Comparison of ENCODE assay signal across 1 cellular context in the genomic region with DNA sequence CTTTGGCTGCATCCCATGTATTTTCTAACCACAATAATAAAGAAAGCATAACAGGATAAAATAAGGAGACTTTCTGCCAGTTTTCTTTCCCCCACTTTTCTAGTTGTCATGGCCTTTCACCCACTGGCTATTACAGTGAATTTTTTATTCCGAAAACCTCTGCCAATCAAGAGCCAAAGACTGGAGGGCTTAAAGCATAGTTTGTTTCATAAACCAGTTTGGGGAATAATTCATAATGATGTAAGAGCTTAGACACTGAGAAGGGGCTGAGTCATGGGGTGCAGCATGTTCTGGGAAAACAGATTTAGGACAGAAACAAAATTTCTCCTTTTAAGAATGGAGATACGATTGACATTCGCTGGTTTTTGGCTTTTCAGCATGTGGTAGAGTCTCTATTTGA.
TF ChIP-seq lines count a peak whose summit lies in the region.

No MANE protein-coding gene starts in this region.

TF ChIP-seq in H1, 55 proteins besides CTCF, POLR2A, EP300 and RAD21:
- TF ChIP-seq HDAC2 (IDR thresholded peaks at IDR 0.05; ENCODE audit: borderline replicate concordance in 1 of 2, low read depth in 2 of 2, low read length in 2 of 2) (no peak), CEBPB (IDR thresholded peaks at IDR 0.05; ENCODE audit: low read depth, low read length) (no peak), SIX5 (IDR thresholded peaks at IDR 0.05; ENCODE audit: low read depth, low read length) (no peak), SP4 (IDR thresholded peaks at IDR 0.05; ENCODE audit: low read length) (no peak), ZNF274 (IDR thresholded peaks at IDR 0.05; ENCODE audit: borderline replicate concordance, extremely low read depth, low read length) (no peak), GTF2F1 (IDR thresholded peaks at IDR 0.05; ENCODE audit: borderline replicate concordance, low read depth, low read length) (no peak), SP1 (IDR thresholded peaks at IDR 0.05; ENCODE audit: low read depth, low read length) (no peak), KDM5A (IDR thresholded peaks at IDR 0.05; ENCODE audit: low read length) (no peak), TEAD4 (IDR thresholded peaks at IDR 0.05; ENCODE audit: low read depth, low read length) (no peak), SRF (IDR thresholded peaks at IDR 0.05; ENCODE audit: low read depth, low read length) (no peak)
- TF ChIP-seq, protein P1, sequence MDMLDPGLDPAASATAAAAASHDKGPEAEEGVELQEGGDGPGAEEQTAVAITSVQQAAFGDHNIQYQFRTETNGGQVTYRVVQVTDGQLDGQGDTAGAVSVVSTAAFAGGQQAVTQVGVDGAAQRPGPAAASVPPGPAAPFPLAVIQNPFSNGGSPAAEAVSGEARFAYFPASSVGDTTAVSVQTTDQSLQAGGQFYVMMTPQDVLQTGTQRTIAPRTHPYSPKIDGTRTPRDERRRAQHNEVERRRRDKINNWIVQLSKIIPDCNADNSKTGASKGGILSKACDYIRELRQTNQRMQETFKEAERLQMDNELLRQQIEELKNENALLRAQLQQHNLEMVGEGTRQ (IDR thresholded peaks at IDR 0.05; ENCODE audit: low read length) = no peak
